13 cellular contexts compared by ENCODE assay signal in the genomic region with DNA sequence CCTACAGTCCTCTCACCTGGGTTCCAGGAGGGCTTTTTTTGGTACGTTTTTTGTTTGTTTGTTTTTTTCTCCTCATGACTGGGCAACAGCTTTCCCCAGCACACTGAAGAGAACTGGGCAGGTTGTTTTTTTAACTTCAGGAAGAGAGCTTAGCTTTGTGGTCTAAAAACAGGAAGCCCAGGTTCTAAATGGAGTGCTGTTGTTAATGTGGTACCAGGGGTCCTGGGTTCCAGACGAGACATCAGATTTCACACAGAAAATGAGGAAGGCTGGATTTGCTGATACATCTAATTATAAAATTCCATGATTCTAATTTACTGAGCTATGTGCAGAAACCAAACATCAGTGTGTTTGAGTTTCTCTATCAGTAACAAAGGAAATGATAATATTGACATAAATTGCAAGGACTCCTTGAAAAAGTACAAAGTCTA. TPM values are rescaled to one million over a fixed set of nuclear protein-coding genes. Genes with fewer than 3 reads are reported as not detected.
DNase-seq lines count a peak whose midpoint lies in the region; ATAC-seq, FAIRE-seq and TF ChIP-seq lines count a peak whose summit lies in the region.
"Had no signal": no experiment of that assay in that cellular context is flagged by ENCODE, and none has a peak within 500 bp of the region (broad histone marks: within the 10 kb centered on the region; RNA-seq: fewer than 3 reads in every experiment).

No MANE protein-coding gene starts in this region.

- peak in 1 of 3 donors; percentile 3 for DNase-seq in CD4-positive, CD25-positive, alpha-beta regulatory T cell
- DNase-seq in activated CD8-positive, alpha-beta T cell treated with anti-CD3 and anti-CD28 coated beads for 36 hours, result no peak
- DNase-seq in mesothelial cell of epicardium (ENCODE audit: low spot score in 2 of 2, unreplicated experiment in 2 of 2), result no peak
- no peak for DNase-seq in frontal cortex (ENCODE audit: low spot score in 2 of 2)
- no peak for DNase-seq in posterior cingulate gyrus
- no peak for DNase-seq in NCI-H524 treated with DMSO at 0.1 percent for 48 hours (lab: John Stamatoyannopoulos, UW)
- no peak for DNase-seq in NCI-H226
- DNase-seq: activated CD8-positive, alpha-beta memory T cell treated with anti-CD3 and anti-CD28 coated beads for 24 hours; NCI-H1417 treated with DMSO at 0.1 percent for 48 hours had no signal

- H3K9me3 Mint-ChIP-seq in CD4-positive, CD25-positive, alpha-beta regulatory T cell, result no peaks in the 10 kb centered on the region
- H3K9me3 Mint-ChIP-seq in activated CD8-positive, alpha-beta T cell treated with anti-CD3 and anti-CD28 coated beads for 36 hours, result no peaks in the 10 kb centered on the region
- no peaks in the 10 kb centered on the region for H3K9me3 Mint-ChIP-seq in mesothelial cell of epicardium

- H3K36me3 ChIP-seq in CD4-positive, CD25-positive, alpha-beta regulatory T cell (ENCODE audit: control insufficient read depth, insufficient read depth, low read length), result no peaks in the 10 kb centered on the region

- no peaks in the 10 kb centered on the region for H3K9me3 ChIP-seq in CD4-positive, CD25-positive, alpha-beta regulatory T cell (ENCODE audit: control insufficient read depth in 2 of 2, low read length in 2 of 2)

- no peaks in the 10 kb centered on the region for H3K36me3 Mint-ChIP-seq in CD4-positive, CD25-positive, alpha-beta regulatory T cell
- no peaks in the 10 kb centered on the region for H3K36me3 Mint-ChIP-seq in activated CD8-positive, alpha-beta T cell treated with anti-CD3 and anti-CD28 coated beads for 36 hours (ENCODE audit: low read depth)
- no peaks in the 10 kb centered on the region for H3K36me3 Mint-ChIP-seq in mesothelial cell of epicardium

- H3K4me1 Mint-ChIP-seq in CD4-positive, CD25-positive, alpha-beta regulatory T cell, result peaks cover 15 to 42% (median 20%) of the 10 kb centered on the region in 4 donors
- peaks cover 31% of the 10 kb centered on the region for H3K4me1 Mint-ChIP-seq in activated CD8-positive, alpha-beta T cell treated with anti-CD3 and anti-CD28 coated beads for 36 hours (ENCODE audit: low read depth)
- peaks cover 31% of the 10 kb centered on the region for H3K4me1 Mint-ChIP-seq in mesothelial cell of epicardium

- CTCF ChIA-PET in activated CD8-positive, alpha-beta T cell treated with anti-CD3 and anti-CD28 coated beads for 36 hours (lab: Charles Lee), result interaction anchor here (1.5 to 1.7 kb wide), 3 partner anchors 10 to 100 kb away, joined by 4 to 10 read pairs (median 5); no protein-coding TSS in a partner anchor

- peak; percentile 39 to 40 for ATAC-seq in CD4-positive, CD25-positive, alpha-beta regulatory T cell (ENCODE audit: low read depth in 2 of 2)
- ATAC-seq in GM18909 (IDR thresholded peaks at IDR 0.05; ENCODE audit: poor library complexity, unreplicated experiment), result peak; percentile 48
- peak; percentile 17 for ATAC-seq in activated CD8-positive, alpha-beta T cell treated with anti-CD3 and anti-CD28 coated beads for 36 hours
- ATAC-seq: HCT116 had no signal

- POLR2A ChIA-PET in activated CD8-positive, alpha-beta T cell treated with anti-CD3 and anti-CD28 coated beads for 36 hours (lab: Charles Lee), result no interaction called here

- H3K27ac Mint-ChIP-seq in CD4-positive, CD25-positive, alpha-beta regulatory T cell, result peak overlapping the region; percentile 80 to 92 (median 85)
- H3K27ac Mint-ChIP-seq in activated CD8-positive, alpha-beta T cell treated with anti-CD3 and anti-CD28 coated beads for 36 hours, result peak overlapping the region; percentile 88
- peak overlapping the region; percentile 36 for H3K27ac Mint-ChIP-seq in mesothelial cell of epicardium

- no peaks in the 10 kb centered on the region for H3K27me3 Mint-ChIP-seq in CD4-positive, CD25-positive, alpha-beta regulatory T cell
- no peaks in the 10 kb centered on the region for H3K27me3 Mint-ChIP-seq in activated CD8-positive, alpha-beta T cell treated with anti-CD3 and anti-CD28 coated beads for 36 hours
- no peaks in the 10 kb centered on the region for H3K27me3 Mint-ChIP-seq in mesothelial cell of epicardium (ENCODE audit: low read depth)

- TF ChIP-seq CTCF in activated CD8-positive, alpha-beta T cell treated with anti-CD3 and anti-CD28 coated beads for 36 hours (IDR thresholded peaks at IDR 0.05), result no peak
- TF ChIP-seq CTCF in mesothelial cell of epicardium (IDR thresholded peaks at IDR 0.05; ENCODE audit: unreplicated experiment), result no peak

- no peak for FAIRE-seq in frontal cortex (lab: Jason Lieb, UNC)
- FAIRE-seq: bronchial epithelial cell had no signal

- peak overlapping the region; percentile 4 to 78 (median 52) for H3K4me3 Mint-ChIP-seq in CD4-positive, CD25-positive, alpha-beta regulatory T cell
- no peak overlapping the region for H3K4me3 Mint-ChIP-seq in activated CD8-positive, alpha-beta T cell treated with anti-CD3 and anti-CD28 coated beads for 36 hours
- no peak overlapping the region for H3K4me3 Mint-ChIP-seq in mesothelial cell of epicardium

- no peaks in the 10 kb centered on the region for H3K27me3 ChIP-seq in CD4-positive, CD25-positive, alpha-beta regulatory T cell (ENCODE audit: control insufficient read depth, insufficient read depth, low read length)

- intact Hi-C loops in activated CD8-positive, alpha-beta T cell treated with anti-CD3 and anti-CD28 coated beads for 36 hours (cut with micrococcal nuclease), result no loop called here
- intact Hi-C loops in posterior cingulate gyrus (cut with DNase I), result no loop called here

- peak overlapping the region; percentile 53 for H3K27ac ChIP-seq in CD4-positive, CD25-positive, alpha-beta regulatory T cell (ENCODE audit: insufficient read depth, low read length, poor library complexity, severe bottlenecking)

- H3K4me3 ChIP-seq in CD4-positive, CD25-positive, alpha-beta regulatory T cell (ENCODE audit: low read depth, low read length), result peak overlapping the region; percentile 62

- peaks cover 19% of the 10 kb centered on the region for H3K4me1 ChIP-seq in CD4-positive, CD25-positive, alpha-beta regulatory T cell (ENCODE audit: control insufficient read depth, insufficient read depth, low read length, poor library complexity, severe bottlenecking)

RNA-seq across cellular contexts. Expression of a gene that starts 4.2 kb away (rescaled TPM):
- total RNA-seq in CD4-positive, CD25-positive, alpha-beta regulatory T cell, result not detected
- polyA plus RNA-seq in CD4-positive, CD25-positive, alpha-beta regulatory T cell, result under 1 TPM in 1 of 4 donors, not detected in 3; 0.24 TPM
- total RNA-seq in activated CD8-positive, alpha-beta T cell treated with anti-CD3 and anti-CD28 coated beads for 36 hours, result not detected
- total RNA-seq in mesothelial cell of epicardium (0.14 to 0.16 TPM (median 0.16 TPM) in 3 replicates), frontal cortex (0.41 TPM)
- total RNA-seq: bronchial epithelial cell, lung microvascular endothelial cell had no signal

Comparison
In these comparisons a context has a peak if more than half of its experiments do, and no peak if none do; other contexts are left out.
1. H3K27ac Mint-ChIP-seq: peak in every context shown above with its lines; median percentile 88 in activated CD8-positive, alpha-beta T cell treated with anti-CD3 and anti-CD28 coated beads for 36 hours; 85 in CD4-positive, CD25-positive, alpha-beta regulatory T cell; 36 in mesothelial cell of epicardium.
2. H3K4me3 Mint-ChIP-seq: peak in CD4-positive, CD25-positive, alpha-beta regulatory T cell (4 of 4); none in activated CD8-positive, alpha-beta T cell treated with anti-CD3 and anti-CD28 coated beads for 36 hours (single experiment) and mesothelial cell of epicardium (single experiment).
3. Peak in every context shown above with its lines, with median percentiles within 50 percentile points of each other: ATAC-seq.